25 cellular contexts compared by ENCODE assay signal in the genomic region with DNA sequence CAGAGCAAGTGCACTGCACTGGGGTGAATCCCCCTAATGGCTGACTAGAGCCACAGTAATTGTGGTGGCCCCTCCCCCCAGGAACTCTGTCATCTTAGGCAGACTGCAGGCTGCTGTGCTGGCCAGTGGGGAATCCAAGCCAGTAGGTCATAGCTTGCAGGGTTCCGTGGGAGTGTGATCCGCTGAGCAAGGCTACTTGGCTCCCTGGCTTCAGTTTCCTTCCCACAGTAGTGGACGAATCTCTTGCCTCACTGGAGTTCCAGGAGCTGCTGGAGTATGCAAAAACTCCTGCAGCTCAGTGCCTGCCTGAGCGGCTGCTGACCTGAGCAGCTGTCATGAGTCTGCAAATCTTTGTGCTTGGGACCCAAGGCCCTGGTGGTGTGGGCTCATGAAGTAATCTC. TPM values are rescaled to one million over a fixed set of nuclear protein-coding genes. Genes with fewer than 3 reads are reported as not detected.
DNase-seq lines count a peak whose midpoint lies in the region; ATAC-seq, FAIRE-seq and TF ChIP-seq lines count a peak whose summit lies in the region.
"Had no signal": no experiment of that assay in that cellular context is flagged by ENCODE, and none has a peak within 500 bp of the region (broad histone marks: within the 10 kb centered on the region; RNA-seq: fewer than 3 reads in every experiment).

No MANE protein-coding gene starts in this region.

- BruUV-seq in GM12878 (replicated peaks; lab: Mats Ljungman, UMichigan): no TSS peak

- POLR2A ChIA-PET in GM12878 (lab: Charles Lee): no interaction called here

- RAD21 ChIA-PET in GM12878 (lab: Charles Lee; ENCODE audit: unreplicated experiment): no interaction called here

- TF ChIP-seq CTCF in GM12878 (IDR thresholded peaks at IDR 0.05 in 2 of 3, conservative IDR thresholded peaks at IDR 0.05 in 1 of 3; ENCODE audit: control insufficient read depth in 2 of 3, extremely low read depth in 1 of 3, insufficient read depth in 1 of 3, low read depth in 3 of 3, low read length in 3 of 3): no peak
- TF ChIP-seq CTCF in testis (IDR thresholded peaks at IDR 0.05): no peak

- CTCF ChIA-PET in GM12878 (lab: Yijun Ruan, JAX): no interaction called here

- TF ChIP-seq EP300 in GM12878 (IDR thresholded peaks at IDR 0.05; ENCODE audit: borderline replicate concordance in 1 of 2, control insufficient read depth in 1 of 2, low read depth in 2 of 2, low read length in 2 of 2): no peak

- H3K27ac ChIP-seq in GM12878 (ENCODE audit: control insufficient read depth, insufficient read depth): no peak overlapping the region
- H3K27ac ChIP-seq in iPS-20b (ENCODE audit: low read length): peak overlapping the region; percentile 85
- no peak overlapping the region for H3K27ac ChIP-seq in testis
- H3K27ac ChIP-seq: epithelial cell of prostate, HL-60, Peyer's patch, sigmoid colon, tibial nerve had no signal

- H3K4me3 ChIP-seq in GM12878 (no peak overlapping the region), iPS-20b (ENCODE audit: low read length) (peak overlapping the region; percentile 25; the same call in 1 of the 2 replicates), testis (no peak overlapping the region)
- H3K4me3 ChIP-seq: lung, Peyer's patch, sigmoid colon, tibial nerve had no signal

- H4K20me1 ChIP-seq in GM12878 (ENCODE audit: control insufficient read depth, insufficient read depth): no peaks in the 10 kb centered on the region

- TF ChIP-seq RAD21 in GM12878 (IDR thresholded peaks at IDR 0.05; ENCODE audit: insufficient read depth, low read depth, low read length): no peak

- no peak for FAIRE-seq in GM12878 (lab: Jason Lieb, UNC)
- FAIRE-seq: GM12892 had no signal

- H3K4me2 ChIP-seq in GM12878 (ENCODE audit: control insufficient read depth, insufficient read depth): no peak overlapping the region

- H3K4me1 ChIP-seq in GM12878 (ENCODE audit: control insufficient read depth, insufficient read depth, low read length) (no peaks in the 10 kb centered on the region), iPS-20b (ENCODE audit: insufficient read depth, low read length) (peaks cover 10% of the 10 kb centered on the region; the same call in 1 of the 2 replicates), testis (no peaks in the 10 kb centered on the region)
- H3K4me1 ChIP-seq: Peyer's patch, sigmoid colon, tibial nerve had no signal

- intact Hi-C loops in left ventricle myocardium superior (cut with micrococcal nuclease): no loop called here
- intact Hi-C loops in Right ventricle myocardium superior (cut with DNase I): no loop called here
- intact Hi-C loops in GM12878 (cut with micrococcal nuclease; ENCODE audit: unreplicated experiment): no loop called here
- intact Hi-C loops in testis (cut with DNase I; ENCODE audit: low total_unique reads): no loop called here

- ATAC-seq in left ventricle myocardium superior (no peak), Right ventricle myocardium superior (ENCODE audit: poor library complexity) (no peak), GM12878 (0 out of 3 replicates have a peak, but pooled peaks have one; percentile 26), HG03442 (IDR thresholded peaks at IDR 0.05; ENCODE audit: unreplicated experiment) (no peak), GM21723 (IDR thresholded peaks at IDR 0.05; ENCODE audit: unreplicated experiment) (no peak)
- ATAC-seq: activated T-cell treated with anti-CD3 and anti-CD28 coated beads, Interleukin-2, amount 50 U/mL, for 72 hours; CD8-positive, alpha-beta T cell; T-cell had no signal

- no peaks in the 10 kb centered on the region for H3K79me2 ChIP-seq in GM12878 (ENCODE audit: control insufficient read depth, insufficient read depth, low read length)

- SMC1A ChIA-PET in GM12878 (lab: Charles Lee; ENCODE audit: uncharacterized antibody, unreplicated experiment): interaction anchor here (1.1 kb wide), 1 partner anchor 17 kb away, joined by 3 read pairs; no protein-coding TSS in a partner anchor

- H3K9me3 ChIP-seq in GM12878 (replicated peaks; ENCODE audit: control insufficient read depth, insufficient read depth, low read length): no peaks in the 10 kb centered on the region
- H3K9me3 ChIP-seq in iPS-20b (ENCODE audit: insufficient read depth, low read depth, low read length): no peaks in the 10 kb centered on the region
- H3K9me3 ChIP-seq in testis: no peaks in the 10 kb centered on the region

- in situ Hi-C loops in GM12878 (cut with MboI): no loop called here

- peak; percentile 23 for DNase-seq in left ventricle myocardium superior
- DNase-seq in Right ventricle myocardium superior: no peak
- DNase-seq in GM12878 (ENCODE audit: low read depth, low spot score): no peak
- DNase-seq in testis: peak; percentile 51
- DNase-seq in NCI-H1436 (lab: John Stamatoyannopoulos, UW): no peak
- DNase-seq: ACHN; activated CD4-positive, alpha-beta T cell treated with anti-CD3 and anti-CD28 coated beads for 1 hour; activated T-cell treated with anti-CD3 and anti-CD28 coated beads, Interleukin-2, amount 50 U/mL, for 72 hours; CD8-positive, alpha-beta T cell; Kasumi-1; NCI-H187; Peyer's patch; sigmoid colon; stimulated activated CD4-positive, alpha-beta T cell treated with anti-CD3 and anti-CD28 coated beads, Interleukin-4, amount 100 ng/mL, for 1 hour; T-cell had no signal

- no peak overlapping the region for H2AFZ ChIP-seq in GM12878 (ENCODE audit: control insufficient read depth, low read depth, low read length)

- no peak for TF ChIP-seq POLR2A in GM12878 (IDR thresholded peaks at IDR 0.05; ENCODE audit: low read depth, low read length)
- no peak for TF ChIP-seq POLR2A in testis (IDR thresholded peaks at IDR 0.05)

- H3K9ac ChIP-seq in GM12878 (ENCODE audit: control insufficient read depth, insufficient read depth, low read length) (no peak overlapping the region), iPS-20b (ENCODE audit: low read depth, low read length) (peak overlapping the region; percentile 23; the same call in 1 of the 2 replicates)

- WGBS in GM12878 (ENCODE audit: insufficient coverage, insufficient replicate concordance, low lambda C conversion rate, missing lambda C conversion rate): 23% methylated on average over 4 of the region's 4 CpGs
- 25% methylated on average over 4 of the region's 4 CpGs for WGBS in testis, 2 donors

- H3K27me3 ChIP-seq in GM12878 (replicated peaks in 1 of 2; ENCODE audit: control insufficient read depth in 2 of 2, insufficient read depth in 2 of 2, low read length in 1 of 2) (no peaks in the 10 kb centered on the region), iPS-20b (ENCODE audit: insufficient read depth, low read length) (no peaks in the 10 kb centered on the region), testis (no peaks in the 10 kb centered on the region)
- H3K27me3 ChIP-seq: Peyer's patch, sigmoid colon, tibial nerve had no signal

- H3K36me3 ChIP-seq in GM12878 (ENCODE audit: control insufficient read depth in 2 of 2, insufficient read depth in 2 of 2, low read length in 1 of 2): no peaks in the 10 kb centered on the region
- H3K36me3 ChIP-seq in iPS-20b (ENCODE audit: insufficient read depth, low read depth, low read length): no peaks in the 10 kb centered on the region
- H3K36me3 ChIP-seq in testis (ENCODE audit: low read depth, missing control alignments): no peaks in the 10 kb centered on the region
- H3K36me3 ChIP-seq: Peyer's patch, sigmoid colon, tibial nerve had no signal

RNA-seq across cellular contexts. Expression of gene OOSP3, which starts 13.2 kb away (rescaled TPM):
- not detected for total RNA-seq in left ventricle myocardium superior
- not detected for total RNA-seq in Right ventricle myocardium superior
- total RNA-seq in GM12878 (2013; cell fraction: nucleolus; rRNA removed): not detected in 2 replicates
- not detected in 2 replicates for total RNA-seq in GM12878 (2014; rRNA removed)
- total RNA-seq in GM12878 (2014; rRNA removed; fragmentation: Illumina TruSeq; extraction: Trizol): not detected in 2 replicates
- not detected in 2 replicates for total RNA-seq in GM12878 (2021)
- not detected for polyA plus RNA-seq in GM12878 (2011; ENCODE audit: low read depth)
- polyA plus RNA-seq in GM12878 (2011; rRNA removed): not detected in 2 replicates
- polyA plus RNA-seq in GM12878 (2011; cell fraction: cytosol; rRNA removed): not detected in 2 replicates
- not detected in 2 replicates for polyA plus RNA-seq in GM12878 (2011; cell fraction: nucleus; rRNA removed)
- polyA plus RNA-seq in GM12878 (2012): not detected in 2 replicates
- polyA plus RNA-seq in GM12878 (2014; fragmentation: Illumina TruSeq; extraction: Trizol): not detected in 2 replicates
- under 1 TPM in 1 of 2 experiments, not detected in 1; 0.07 TPM for polyA plus RNA-seq in GM12878 (2014; fragmentation: Nextera tagmentation; extraction: Ambion mirVana)
- not detected in 2 replicates for polyA plus RNA-seq in GM12878 (2014; rRNA removed)
- polyA plus RNA-seq in GM12878 (2016; fragmentation: Nextera tagmentation; extraction: Ambion mirVana): not detected
- not detected in 2 replicates for polyA minus RNA-seq in GM12878 (2011; rRNA and poly(A)+ RNA removed)
- not detected in 2 replicates for polyA minus RNA-seq in GM12878 (2011; cell fraction: cytosol; rRNA and poly(A)+ RNA removed)
- not detected in 2 replicates for polyA minus RNA-seq in GM12878 (2011; cell fraction: nucleus; rRNA and poly(A)+ RNA removed)
- total RNA-seq in testis: not detected
- 0.83 TPM for polyA plus RNA-seq in testis (ENCODE audit: insufficient read depth, low read depth, low replicate concordance)
- total RNA-seq: activated T-cell treated with anti-CD3 and anti-CD28 coated beads, Interleukin-2, amount 50 U/mL, for 72 hours; CD8-positive, alpha-beta T cell; cerebellum; lung; Peyer's patch; sigmoid colon; T-cell; tibial nerve had no signal
- polyA plus RNA-seq: neural cell, sigmoid colon had no signal

RNA-seq across cellular contexts. Expression of gene TCN1, which starts 25.5 kb away (rescaled TPM):
- total RNA-seq in left ventricle myocardium superior (not detected), Right ventricle myocardium superior (not detected), GM12878 (2014; rRNA removed) (not detected in 2 replicates), GM12878 (2014; rRNA removed; fragmentation: Illumina TruSeq; extraction: Trizol) (not detected in 2 replicates), GM12878 (2021) (not detected in 2 replicates), testis (1 to 10 TPM; 1.6 to 4.3 TPM)
- not detected in 2 replicates for total RNA-seq in GM12878 (2013; cell fraction: nucleolus; rRNA removed)
- polyA plus RNA-seq in GM12878 (2011; ENCODE audit: low read depth): not detected
- polyA plus RNA-seq in GM12878 (2011; rRNA removed) (not detected in 2 replicates), GM12878 (2014; fragmentation: Illumina TruSeq; extraction: Trizol) (not detected in 2 replicates), GM12878 (2014; fragmentation: Nextera tagmentation; extraction: Ambion mirVana) (not detected), GM12878 (2014; rRNA removed) (not detected in 2 replicates), GM12878 (2016; fragmentation: Nextera tagmentation; extraction: Ambion mirVana) (not detected), testis (ENCODE audit: insufficient read depth, low read depth, low replicate concordance) (1.1 TPM)
- polyA plus RNA-seq in GM12878 (2011; cell fraction: cytosol; rRNA removed): not detected in 2 replicates
- polyA plus RNA-seq in GM12878 (2011; cell fraction: nucleus; rRNA removed): not detected in 2 replicates
- not detected in 2 replicates for polyA plus RNA-seq in GM12878 (2012)
- polyA minus RNA-seq in GM12878 (2011; rRNA and poly(A)+ RNA removed): not detected in 2 replicates
- polyA minus RNA-seq in GM12878 (2011; cell fraction: cytosol; rRNA and poly(A)+ RNA removed): not detected in 2 replicates
- polyA minus RNA-seq in GM12878 (2011; cell fraction: nucleus; rRNA and poly(A)+ RNA removed): not detected in 2 replicates
- total RNA-seq: activated T-cell treated with anti-CD3 and anti-CD28 coated beads, Interleukin-2, amount 50 U/mL, for 72 hours; CD8-positive, alpha-beta T cell; cerebellum; Peyer's patch; sigmoid colon; T-cell; tibial nerve had no signal
- polyA plus RNA-seq: neural cell had no signal

RNA-seq across cellular contexts. Expression of gene OOSP1, which starts 46.5 kb away (rescaled TPM):
- total RNA-seq in left ventricle myocardium superior (not detected), Right ventricle myocardium superior (not detected), GM12878 (2014; rRNA removed) (not detected in 2 replicates), GM12878 (2014; rRNA removed; fragmentation: Illumina TruSeq; extraction: Trizol) (not detected in 2 replicates), GM12878 (2021) (not detected in 2 replicates), testis (under 1 TPM in 1 of 2 donors, not detected in 1; 0.37 TPM)
- not detected in 2 replicates for total RNA-seq in GM12878 (2013; cell fraction: nucleolus; rRNA removed)
- polyA plus RNA-seq in GM12878 (2011; ENCODE audit: low read depth): not detected
- polyA plus RNA-seq in GM12878 (2011; rRNA removed) (not detected in 2 replicates), GM12878 (2014; fragmentation: Illumina TruSeq; extraction: Trizol) (not detected in 2 replicates), GM12878 (2014; fragmentation: Nextera tagmentation; extraction: Ambion mirVana) (not detected), GM12878 (2014; rRNA removed) (not detected in 2 replicates), GM12878 (2016; fragmentation: Nextera tagmentation; extraction: Ambion mirVana) (not detected), testis (ENCODE audit: insufficient read depth, low read depth, low replicate concordance) (not detected)
- not detected in 2 replicates for polyA plus RNA-seq in GM12878 (2011; cell fraction: cytosol; rRNA removed)
- not detected in 2 replicates for polyA plus RNA-seq in GM12878 (2011; cell fraction: nucleus; rRNA removed)
- polyA plus RNA-seq in GM12878 (2012): not detected in 2 replicates
- not detected in 2 replicates for polyA minus RNA-seq in GM12878 (2011; rRNA and poly(A)+ RNA removed)
- polyA minus RNA-seq in GM12878 (2011; cell fraction: cytosol; rRNA and poly(A)+ RNA removed): not detected in 2 replicates
- not detected in 2 replicates for polyA minus RNA-seq in GM12878 (2011; cell fraction: nucleus; rRNA and poly(A)+ RNA removed)
- total RNA-seq: activated T-cell treated with anti-CD3 and anti-CD28 coated beads, Interleukin-2, amount 50 U/mL, for 72 hours; CD8-positive, alpha-beta T cell; cerebellum; lung; Peyer's patch; sigmoid colon; T-cell; tibial nerve had no signal
- polyA plus RNA-seq: lung, neural cell, sigmoid colon had no signal

RNA-seq across cellular contexts. Expression of gene CBLIF, which starts 46.5 kb away (rescaled TPM):
- total RNA-seq in left ventricle myocardium superior: not detected
- total RNA-seq in Right ventricle myocardium superior: not detected
- total RNA-seq in GM12878 (2013; cell fraction: nucleolus; rRNA removed): not detected in 2 replicates
- not detected in 2 replicates for total RNA-seq in GM12878 (2014; rRNA removed)
- total RNA-seq in GM12878 (2014; rRNA removed; fragmentation: Illumina TruSeq; extraction: Trizol): not detected in 2 replicates
- not detected in 2 replicates for total RNA-seq in GM12878 (2021)
- polyA plus RNA-seq in GM12878 (2011; ENCODE audit: low read depth): not detected
- not detected in 2 replicates for polyA plus RNA-seq in GM12878 (2011; rRNA removed)
- polyA plus RNA-seq in GM12878 (2011; cell fraction: cytosol; rRNA removed): not detected in 2 replicates
- polyA plus RNA-seq in GM12878 (2011; cell fraction: nucleus; rRNA removed): not detected in 2 replicates
- not detected in 2 replicates for polyA plus RNA-seq in GM12878 (2012)
- not detected in 2 replicates for polyA plus RNA-seq in GM12878 (2014; fragmentation: Illumina TruSeq; extraction: Trizol)
- polyA plus RNA-seq in GM12878 (2014; fragmentation: Nextera tagmentation; extraction: Ambion mirVana): not detected
- polyA plus RNA-seq in GM12878 (2014; rRNA removed): not detected in 2 replicates
- polyA plus RNA-seq in GM12878 (2016; fragmentation: Nextera tagmentation; extraction: Ambion mirVana): not detected
- not detected in 2 replicates for polyA minus RNA-seq in GM12878 (2011; rRNA and poly(A)+ RNA removed)
- polyA minus RNA-seq in GM12878 (2011; cell fraction: cytosol; rRNA and poly(A)+ RNA removed): not detected in 2 replicates
- polyA minus RNA-seq in GM12878 (2011; cell fraction: nucleus; rRNA and poly(A)+ RNA removed): not detected in 2 replicates
- total RNA-seq in testis: under 1 TPM in 1 of 2 donors, not detected in 1; 0.37 TPM
- polyA plus RNA-seq in testis (ENCODE audit: insufficient read depth, low read depth, low replicate concordance): 0.54 TPM
- total RNA-seq: activated T-cell treated with anti-CD3 and anti-CD28 coated beads, Interleukin-2, amount 50 U/mL, for 72 hours; CD8-positive, alpha-beta T cell; cerebellum; lung; Peyer's patch; sigmoid colon; T-cell; tibial nerve had no signal
- polyA plus RNA-seq: lung, neural cell had no signal

Comparison
In these comparisons a context has a peak if more than half of its experiments do, and no peak if none do; other contexts are left out.
1. DNase-seq: peak in left ventricle myocardium superior (single experiment) and testis (single experiment); none in Right ventricle myocardium superior (single experiment), GM12878 (single experiment) and NCI-H1436 (single experiment).